17 cellular contexts compared by ENCODE assay signal in the genomic region with DNA sequence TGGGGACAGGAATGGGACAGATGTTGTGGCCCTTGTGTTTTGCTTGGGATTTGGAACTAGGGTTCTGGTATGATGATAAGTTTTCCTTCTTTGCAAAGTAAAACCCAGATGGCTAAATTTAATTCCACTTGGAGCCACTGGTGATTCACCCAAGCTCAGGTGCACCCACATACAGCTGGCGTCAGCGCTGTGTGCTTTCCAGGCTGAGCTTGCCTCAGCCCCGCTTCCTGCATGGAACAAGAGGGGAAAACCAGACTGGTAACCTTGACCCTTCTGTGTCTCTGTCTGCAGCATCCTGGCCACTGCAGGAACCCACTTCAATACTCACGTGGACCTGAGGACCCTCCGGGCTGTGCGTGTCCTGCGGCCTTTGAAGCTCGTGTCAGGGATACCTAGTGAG.
A peak's percentile ranks its signal among the peaks of the same experiment; 100 is the strongest.
DNase-seq lines count a peak whose midpoint lies in the region; ATAC-seq, FAIRE-seq and TF ChIP-seq lines count a peak whose summit lies in the region.
"Had no signal": no experiment of that assay in that cellular context is flagged by ENCODE, and none has a peak within 500 bp of the region (broad histone marks: within the 10 kb centered on the region; RNA-seq: fewer than 3 reads in every experiment).

No MANE protein-coding gene starts in this region.

- H2BK20ac ChIP-seq in H1 (ENCODE audit: low read length) = no peak overlapping the region

- no peak overlapping the region for H2AFZ ChIP-seq in H1 (ENCODE audit: low read length)

- peak overlapping the region; percentile 75; the same call in 1 of the 2 replicates for H2BK12ac ChIP-seq in H1 (ENCODE audit: low read depth, low read length)

- H4K20me1 ChIP-seq in H1 (replicated peaks in 1 of 2; ENCODE audit: control insufficient read depth in 1 of 2, insufficient read depth in 2 of 2, low read length in 2 of 2) = no peaks in the 10 kb centered on the region

- no peaks in the 10 kb centered on the region for H3K36me3 ChIP-seq in H1 (ENCODE audit: control insufficient read depth in 2 of 4, insufficient read depth in 4 of 4, low read length in 3 of 4)
- no peaks in the 10 kb centered on the region for H3K36me3 ChIP-seq in stomach

- 88% methylated on average over 8 of the region's 8 CpGs; no CpG with 5 or more reads in 1 of the 2 experiments for WGBS in H1 (ENCODE audit: extremely low coverage in 1 of 2, insufficient coverage in 1 of 2, insufficient read length in 1 of 2, insufficient replicate concordance in 2 of 2, low coverage in 1 of 2, low lambda C conversion rate in 2 of 2, missing lambda C conversion rate in 1 of 2), 2 experiments
- WGBS in stomach, 5 donors = 83 to 95% (median 88%) methylated on average over 7 to 8 of the region's 8 CpGs

- POLR2A ChIA-PET in H1 (lab: Charles Lee; ENCODE audit: partially characterized antibody) = no interaction called here

- TF ChIP-seq CTCF in H1 (IDR thresholded peaks at IDR 0.05; ENCODE audit: control extremely low read depth in 1 of 3, insufficient read depth in 1 of 3, low read depth in 1 of 3, low read length in 3 of 3) (no peak), stomach (IDR thresholded peaks at IDR 0.05) (no peak)

- H2BK120ac ChIP-seq in H1 (replicated peaks; ENCODE audit: low read depth, low read length) = no peak overlapping the region

- H3K23ac ChIP-seq in H1 (ENCODE audit: insufficient read length) = no peak overlapping the region

- H3K56ac ChIP-seq in H1 (replicated peaks; ENCODE audit: insufficient read length, low read depth, low read length) = no peak overlapping the region

- H3K4me2 ChIP-seq in H1 (ENCODE audit: insufficient read depth in 1 of 2, low read depth in 2 of 2, low read length in 2 of 2) = no peak overlapping the region

- H3K79me1 ChIP-seq in H1 (ENCODE audit: low read depth, low read length) = no peaks in the 10 kb centered on the region

- H3K9me3 ChIP-seq in H1 (ENCODE audit: insufficient read depth in 2 of 2, low read depth in 1 of 2, low read length in 1 of 2) = no peaks in the 10 kb centered on the region
- H3K9me3 ChIP-seq in stomach = no peaks in the 10 kb centered on the region
- H3K9me3 ChIP-seq: Caco-2 had no signal

- CTCF ChIA-PET in H1 (lab: Charles Lee; ENCODE audit: partially characterized antibody) = interaction anchor here (1.0 to 1.1 kb wide), 2 partner anchors 10 to 73 kb away, joined by 3 read pairs; no protein-coding TSS in a partner anchor

- no peak overlapping the region for H2AK5ac ChIP-seq in H1 (ENCODE audit: low read depth, low read length)

- no peak overlapping the region for H4K91ac ChIP-seq in H1 (replicated peaks; ENCODE audit: insufficient read length, low read length)

- no peaks in the 10 kb centered on the region; the same call in 1 of the 2 replicates for H3K23me2 ChIP-seq in H1 (ENCODE audit: low read depth, low read length)

- DNase-seq in H1 (ENCODE audit: low read depth in 1 of 2, low spot score in 2 of 2) = no peak
- DNase-seq in middle frontal gyrus (ENCODE audit: extremely low spot score, low spot score) = peak; percentile 32
- peak; percentile 37 for DNase-seq in putamen (ENCODE audit: low spot score)
- DNase-seq in stomach = no peak
- DNase-seq in HCEC 1CT = no peak
- DNase-seq: ACHN; Caco-2; CD4-positive, alpha-beta T cell; GOT3; H9 had no signal

- TF ChIP-seq EP300 in H1 (IDR thresholded peaks at IDR 0.05; ENCODE audit: borderline replicate concordance in 1 of 2, low read depth in 2 of 2, low read length in 2 of 2) (no peak), stomach (IDR thresholded peaks at IDR 0.05) (no peak)

- FAIRE-seq in H1 (lab: Jason Lieb, UNC) = no peak
- FAIRE-seq: A204.1, D721Med, G401.6, GM12891 had no signal

- H2BK15ac ChIP-seq in H1 (ENCODE audit: low read length) = no peak overlapping the region

- H3K9ac ChIP-seq in H1 (replicated peaks in 1 of 4; ENCODE audit: extremely low read depth in 1 of 4, low read depth in 3 of 4, low read length in 3 of 4) = no peak overlapping the region

- H3K4ac ChIP-seq in H1 (replicated peaks; ENCODE audit: insufficient read length, low read depth, low read length) = no peak overlapping the region

- no peak overlapping the region for H2BK5ac ChIP-seq in H1 (ENCODE audit: low read depth, low read length)

- no peak for ATAC-seq in HG03457 (IDR thresholded peaks at IDR 0.05; ENCODE audit: unreplicated experiment)

- no peaks in the 10 kb centered on the region for H3K79me2 ChIP-seq in H1 (ENCODE audit: control insufficient read depth in 1 of 2, insufficient read depth in 2 of 2, low read length in 2 of 2)

- TF ChIP-seq RAD21 in H1 (IDR thresholded peaks at IDR 0.05 in 1 of 2, conservative IDR thresholded peaks at IDR 0.05 in 1 of 2; ENCODE audit: low read depth in 2 of 2, low read length in 2 of 2) = no peak

- no peak overlapping the region for H4K5ac ChIP-seq in H1 (ENCODE audit: insufficient read length, low read depth, low read length)

- H3K4me3 ChIP-seq in H1 (ENCODE audit: extremely low read depth in 1 of 4, insufficient read depth in 2 of 4, low read depth in 3 of 4, low read length in 4 of 4) = no peak overlapping the region
- H3K4me3 ChIP-seq in stomach = no peak overlapping the region

- H3K14ac ChIP-seq in H1 (ENCODE audit: insufficient read length) = no peak overlapping the region

- H3K18ac ChIP-seq in H1 (ENCODE audit: extremely low read depth, low read length) = no peak overlapping the region

- intact Hi-C loops in stomach (cut with DNase I; ENCODE audit: low total_unique reads) = no loop called here

- TF ChIP-seq POLR2A in H1 (IDR thresholded peaks at IDR 0.05; ENCODE audit: control extremely low read depth in 1 of 2, low read depth in 2 of 2, low read length in 2 of 2) = no peak
- TF ChIP-seq POLR2A in stomach (IDR thresholded peaks at IDR 0.05) = no peak

- H4K8ac ChIP-seq in H1 (ENCODE audit: extremely low read depth, insufficient read depth, low read length) = no peak overlapping the region

- H3K27ac ChIP-seq in H1 (ENCODE audit: low read depth, low read length) (no peak overlapping the region), stomach (no peak overlapping the region)
- H3K27ac ChIP-seq: C4-2B, HL-60 had no signal

- H3K4me1 ChIP-seq in H1 (replicated peaks in 1 of 4; ENCODE audit: control insufficient read depth in 3 of 4, insufficient read depth in 4 of 4, low read length in 3 of 4) (peaks cover 0 to 4% (median 1%) of the 10 kb centered on the region in 4 experiments; a peak in 3 of 7 replicates), stomach (no peaks in the 10 kb centered on the region)
- H3K4me1 ChIP-seq: Caco-2 had no signal

- H3K27me3 ChIP-seq in H1 (replicated peaks in 1 of 4; ENCODE audit: control insufficient read depth in 3 of 4, extremely low read depth in 1 of 4, insufficient read depth in 3 of 4, low read length in 3 of 4) = no peaks in the 10 kb centered on the region; a peak in 1 of 7 replicates
- no peaks in the 10 kb centered on the region for H3K27me3 ChIP-seq in stomach

TF ChIP-seq in H1, 55 proteins besides CTCF, POLR2A, EP300 and RAD21:
- TF ChIP-seq, protein P1, sequence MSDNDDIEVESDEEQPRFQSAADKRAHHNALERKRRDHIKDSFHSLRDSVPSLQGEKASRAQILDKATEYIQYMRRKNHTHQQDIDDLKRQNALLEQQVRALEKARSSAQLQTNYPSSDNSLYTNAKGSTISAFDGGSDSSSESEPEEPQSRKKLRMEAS (IDR thresholded peaks at IDR 0.05) = no peak
- TF ChIP-seq CHD1 (IDR thresholded peaks at IDR 0.05; ENCODE audit: low read depth, low read length) = no peak
- TF ChIP-seq SIX5 (IDR thresholded peaks at IDR 0.05; ENCODE audit: low read depth, low read length) = no peak
- no peak for TF ChIP-seq RNF2 (IDR thresholded peaks at IDR 0.05; ENCODE audit: borderline replicate concordance, low read depth, low read length, missing control alignments, poor library complexity, severe bottlenecking)
- no peak for TF ChIP-seq ASH2L (IDR thresholded peaks at IDR 0.05; ENCODE audit: low read length)
- TF ChIP-seq, protein P2, sequence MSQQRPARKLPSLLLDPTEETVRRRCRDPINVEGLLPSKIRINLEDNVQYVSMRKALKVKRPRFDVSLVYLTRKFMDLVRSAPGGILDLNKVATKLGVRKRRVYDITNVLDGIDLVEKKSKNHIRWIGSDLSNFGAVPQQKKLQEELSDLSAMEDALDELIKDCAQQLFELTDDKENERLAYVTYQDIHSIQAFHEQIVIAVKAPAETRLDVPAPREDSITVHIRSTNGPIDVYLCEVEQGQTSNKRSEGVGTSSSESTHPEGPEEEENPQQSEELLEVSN (IDR thresholded peaks at IDR 0.05) = no peak
- no peak for TF ChIP-seq KDM1A (IDR thresholded peaks at IDR 0.05; ENCODE audit: borderline replicate concordance, low read length)
- TF ChIP-seq PHF8 (conservative IDR thresholded peaks at IDR 0.05; ENCODE audit: low read depth, low read length) = no peak
- TF ChIP-seq SP1 (IDR thresholded peaks at IDR 0.05; ENCODE audit: low read depth, low read length) = no peak
- TF ChIP-seq KDM4A (IDR thresholded peaks at IDR 0.05; ENCODE audit: low read depth, low read length, severe bottlenecking) = no peak
- TF ChIP-seq SIN3A (conservative IDR thresholded peaks at IDR 0.05 in 1 of 2, IDR thresholded peaks at IDR 0.05 in 1 of 2; ENCODE audit: low read depth in 1 of 2, low read length in 2 of 2) = no peak
- TF ChIP-seq CEBPB (IDR thresholded peaks at IDR 0.05; ENCODE audit: low read depth, low read length) = no peak

Comparison
In these comparisons a context has a peak if more than half of its experiments do, and no peak if none do; other contexts are left out.
1. DNase-seq: peak in middle frontal gyrus (single experiment) and putamen (single experiment); none in H1 (0 of 2), stomach (single experiment) and HCEC 1CT (single experiment).